ENCODE assay signal across 8 cellular contexts in the genomic region with DNA sequence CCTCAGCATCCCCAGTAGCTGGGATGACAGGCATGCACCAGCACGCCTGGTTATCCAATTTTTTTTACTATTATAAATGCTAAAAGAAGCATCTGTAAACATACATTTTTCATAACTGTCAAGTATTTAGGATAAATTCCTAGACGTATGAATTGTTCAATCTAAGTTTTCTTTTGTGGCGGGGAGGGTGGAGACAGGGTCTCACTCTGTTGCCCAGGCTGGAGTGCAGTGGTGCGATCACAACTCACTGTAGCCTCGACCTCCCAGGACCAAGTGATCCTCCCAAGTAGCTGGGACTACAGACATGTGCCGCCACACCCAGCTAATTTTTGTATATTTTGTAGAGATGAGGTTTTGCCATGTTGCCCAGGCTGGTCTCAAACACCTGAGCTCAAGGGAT.
"Had no signal": no experiment of that assay in that cellular context is flagged by ENCODE, and none has a peak within 500 bp of the region (broad histone marks: within the 10 kb centered on the region; RNA-seq: fewer than 3 reads in every experiment).

No MANE protein-coding gene starts in this region.

- FAIRE-seq: G401.6, GM12878, GM12891, GM12892, GM18507, GM19239 had no signal

- DNase-seq: GDM1, GF-D8 had no signal

- ATAC-seq: GM12878 had no signal

- H3K4me3 ChIP-seq: GM12878 had no signal
